In the genomic region with DNA sequence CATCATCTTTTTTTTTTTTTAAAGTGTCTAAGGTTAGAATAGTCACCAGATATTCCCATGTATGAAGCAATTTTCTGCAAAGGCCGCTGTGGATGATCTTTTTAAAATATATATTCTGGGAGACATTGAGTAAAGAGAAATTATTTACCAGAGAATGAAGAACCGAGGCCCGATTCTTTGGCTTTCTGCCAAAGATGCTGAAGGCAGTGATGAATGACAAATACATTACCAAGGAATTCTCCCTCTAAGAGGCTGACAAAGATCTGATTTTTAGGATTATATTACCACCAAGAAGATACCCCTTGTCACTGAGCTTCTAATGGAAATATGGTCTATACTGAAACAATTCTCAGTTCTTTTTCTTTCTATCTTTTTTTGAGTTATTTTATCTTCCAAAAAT, we compare ENCODE assay signal across 1 cellular context.
TF ChIP-seq lines count a peak whose summit lies in the region.

No MANE protein-coding gene starts in this region.

TF ChIP-seq in K562, 482 proteins besides CTCF, POLR2A, EP300 and RAD21:
- TF ChIP-seq MYBL2 (IDR thresholded peaks at IDR 0.05; ENCODE audit: low read depth) (no peak), MYBL2 (CRISPR knock-in tag; IDR thresholded peaks at IDR 0.05; ENCODE audit: borderline replicate concordance) (no peak), ZEB2 (IDR thresholded peaks at IDR 0.05) (no peak), TAL1 (IDR thresholded peaks at IDR 0.05) (no peak), NFIC (IDR thresholded peaks at IDR 0.05) (peak; percentile 38; the same call in 1 of the 2 replicates)
- TF ChIP-seq, protein P1, sequence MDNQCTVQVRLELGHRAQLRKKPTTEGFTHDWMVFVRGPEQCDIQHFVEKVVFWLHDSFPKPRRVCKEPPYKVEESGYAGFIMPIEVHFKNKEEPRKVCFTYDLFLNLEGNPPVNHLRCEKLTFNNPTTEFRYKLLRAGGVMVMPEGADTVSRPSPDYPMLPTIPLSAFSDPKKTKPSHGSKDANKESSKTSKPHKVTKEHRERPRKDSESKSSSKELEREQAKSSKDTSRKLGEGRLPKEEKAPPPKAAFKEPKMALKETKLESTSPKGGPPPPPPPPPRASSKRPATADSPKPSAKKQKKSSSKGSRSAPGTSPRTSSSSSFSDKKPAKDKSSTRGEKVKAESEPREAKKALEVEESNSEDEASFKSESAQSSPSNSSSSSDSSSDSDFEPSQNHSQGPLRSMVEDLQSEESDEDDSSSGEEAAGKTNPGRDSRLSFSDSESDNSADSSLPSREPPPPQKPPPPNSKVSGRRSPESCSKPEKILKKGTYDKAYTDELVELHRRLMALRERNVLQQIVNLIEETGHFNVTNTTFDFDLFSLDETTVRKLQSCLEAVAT (IDR thresholded peaks at IDR 0.05), result no peak
